Comparison of ENCODE assay signal across 28 cellular contexts in genomic region chr11:75068993-75069392, GRCh38. TPM values are rescaled to one million over a fixed set of nuclear protein-coding genes. Genes with fewer than 3 reads are reported as not detected.
"Had no signal": no experiment of that assay in that cellular context is flagged by ENCODE, and none has a peak within 500 bp of the region (broad histone marks: within the 10 kb centered on the region; RNA-seq: fewer than 3 reads in every experiment).

No MANE protein-coding gene starts in this region.

- H3K4me3 ChIP-seq: colonic mucosa, dorsolateral prefrontal cortex, esophagus muscularis mucosa, hepatocyte, lung, neural progenitor cell, ovary, smooth muscle cell, suprapubic skin, thyroid gland had no signal

- H3K9ac ChIP-seq: neural progenitor cell had no signal

- H3K79me2 ChIP-seq: hepatocyte had no signal

- FAIRE-seq: urothelium cell line had no signal

- H3K4me2 ChIP-seq: hepatocyte, neural progenitor cell, smooth muscle cell had no signal

- H3K27ac ChIP-seq: colonic mucosa, dorsolateral prefrontal cortex, epithelial cell of prostate, esophagus muscularis mucosa, hepatocyte, neural progenitor cell, ovary, suprapubic skin, thyroid gland had no signal

- H3K36me3 ChIP-seq: colonic mucosa, esophagus muscularis mucosa, neural progenitor cell, ovary, suprapubic skin, thyroid gland had no signal

- H2AFZ ChIP-seq: hepatocyte, neural progenitor cell had no signal

- H3K9me3 ChIP-seq: colonic mucosa, esophagus muscularis mucosa, ovary, suprapubic skin, thyroid gland had no signal

- H3K27me3 ChIP-seq: colonic mucosa, neural progenitor cell, ovary, thyroid gland had no signal

- ATAC-seq: left colon; left ventricle myocardium superior; natural killer cell treated with Interleukin-12 subunit alpha and Interleukin-12 subunit beta and Interleukin-15 and Interleukin-18, amount 100 ng/mL, for 72 hours; right cardiac atrium; stimulated activated effector memory CD8-positive, alpha-beta T cell treated with anti-CD3 and anti-CD28 coated beads, Interleukin-12 subunit alpha, Interleukin-12 subunit beta, amount 100 ng/mL, for 72 hours; stimulated activated naive CD8-positive, alpha-beta T cell treated with anti-CD3 and anti-CD28 coated beads, Interleukin-15, Interleukin-2, amounts not matched to agents 100 U/mL and 50 U/mL, for 24 hours had no signal

- DNase-seq: colonic mucosa; dorsolateral prefrontal cortex; effector CD8-positive, alpha-beta T cell; head of caudate nucleus; left colon; left ventricle myocardium superior; mesenchymal stem cell; midbrain; nucleus accumbens; ovary; right cardiac atrium; stimulated activated CD4-positive, alpha-beta T cell treated with anti-CD3 and anti-CD28 coated beads, Interleukin-4, amount 100 ng/mL, for 1 hour; stimulated activated CD8-positive, alpha-beta memory T cell treated with anti-CD3 and anti-CD28 coated beads, Interleukin-4, amount 100 ng/mL, for 48 hours; stimulated activated naive CD8-positive, alpha-beta T cell treated with anti-CD3 and anti-CD28 coated beads, Interleukin-15, Interleukin-2, amounts not matched to agents 100 U/mL and 50 U/mL, for 24 hours; thyroid gland had no signal

- H3K4me1 ChIP-seq: colonic mucosa, esophagus muscularis mucosa, neural progenitor cell, suprapubic skin, thyroid gland had no signal

RNA-seq across cellular contexts. Expression of gene OR2AT4, which starts 27.7 kb away (rescaled TPM):
- total RNA-seq: colonic mucosa; fibroblast of villous mesenchyme; kidney epithelial cell; left colon; left ventricle myocardium superior; lung; natural killer cell treated with Interleukin-12 subunit alpha and Interleukin-12 subunit beta and Interleukin-15 and Interleukin-18, amount 100 ng/mL, for 72 hours; ovary; progenitor cell of endocrine pancreas; right cardiac atrium; smooth muscle cell; suprapubic skin; thyroid gland had no signal
- polyA plus RNA-seq: hepatocyte, lung, right cardiac atrium, smooth muscle cell had no signal
